37 cellular contexts compared by ENCODE assay signal in genomic region chr1:160001440-160001839, GRCh38. TPM values are rescaled to one million over a fixed set of nuclear protein-coding genes. Genes with fewer than 3 reads are reported as not detected.
"Had no signal": no experiment of that assay in that cellular context is flagged by ENCODE, and none has a peak within 500 bp of the region (broad histone marks: within the 10 kb centered on the region; RNA-seq: fewer than 3 reads in every experiment).

No MANE protein-coding gene starts in this region.

- H3K27me3 ChIP-seq: brain microvascular endothelial cell, colonic mucosa, esophagus squamous epithelium had no signal

- H3K27ac Mint-ChIP-seq: activated B cell treated with CpG ODN at 0.5 μM for 24 hours; activated naive CD4-positive, alpha-beta T cell treated with anti-CD3 and anti-CD28 coated beads, Interleukin-2, amount 10 ng/mL, durations not matched to agents 7 days and 5 days; activated naive CD8-positive, alpha-beta T cell; activated T-cell treated with anti-CD3 and anti-CD28 coated beads, Interleukin-2, amount 50 U/mL, for 24 hours; activated T-cell treated with anti-CD3 and anti-CD28 coated beads, Interleukin-2, amount 50 U/mL, for 72 hours; T-helper 17 cell; T-helper 2 cell treated with Interferon-gamma antibody and Interleukin-4, amounts not matched to agents 5 μg/mL and 100 μg/mL, for 36 hours had no signal

- H3K9me3 ChIP-seq: colonic mucosa, esophagus squamous epithelium, gastroesophageal sphincter, heart right ventricle had no signal

- H3K9me3 Mint-ChIP-seq: activated B cell treated with CpG ODN at 0.5 μM for 24 hours; activated naive CD4-positive, alpha-beta T cell treated with anti-CD3 and anti-CD28 coated beads, Interleukin-2, amount 10 ng/mL, durations not matched to agents 7 days and 5 days; activated T-cell treated with anti-CD3 and anti-CD28 coated beads, Interleukin-2, amount 50 U/mL, for 24 hours; activated T-cell treated with anti-CD3 and anti-CD28 coated beads, Interleukin-2, amount 50 U/mL, for 72 hours; T-helper 2 cell treated with Interferon-gamma antibody and Interleukin-4, amounts not matched to agents 5 μg/mL and 100 μg/mL, for 36 hours had no signal

- H3K4me3 ChIP-seq: colonic mucosa, esophagus squamous epithelium, gastroesophageal sphincter, heart right ventricle had no signal

- H3K27me3 Mint-ChIP-seq: activated naive CD8-positive, alpha-beta T cell had no signal

- H3K4me1 Mint-ChIP-seq: activated B cell treated with CpG ODN at 0.5 μM for 24 hours; activated naive CD4-positive, alpha-beta T cell treated with anti-CD3 and anti-CD28 coated beads, Interleukin-2, amount 10 ng/mL, durations not matched to agents 7 days and 5 days; T-helper 17 cell had no signal

- DNase-seq: activated B cell treated with CpG ODN at 0.5 μM for 24 hours; activated CD4-positive, alpha-beta T cell treated with anti-CD3 and anti-CD28 coated beads for 48 hours; activated CD4-positive, alpha-beta T cell treated with anti-CD3 and anti-CD28 coated beads, Interleukin-2, amount 50 U/mL, for 1 hour; activated CD4-positive, alpha-beta T cell treated with anti-CD3 and anti-CD28 coated beads, Interleukin-2, amount 50 U/mL, for 48 hours; activated CD8-positive, alpha-beta memory T cell treated with anti-CD3 and anti-CD28 coated beads, Interleukin-2, amount 50 U/mL, for 48 hours; activated gamma-delta T cell; activated naive CD4-positive, alpha-beta T cell; activated naive CD4-positive, alpha-beta T cell treated with anti-CD3 and anti-CD28 coated beads, Interleukin-2, amount 10 ng/mL, durations not matched to agents 7 days and 5 days; activated T-cell treated with anti-CD3 and anti-CD28 coated beads for 4 hours; activated T-cell treated with anti-CD3 and anti-CD28 coated beads, Interleukin-2, amount 50 U/mL, for 24 hours; activated T-cell treated with anti-CD3 and anti-CD28 coated beads, Interleukin-2, amount 50 U/mL, for 72 hours; amniotic stem cell; anterior cingulate cortex; brain microvascular endothelial cell; caudate nucleus; cerebellar nuclear complex; colonic mucosa; effector CD8-positive, alpha-beta T cell; esophagus squamous epithelium; foreskin melanocyte; heart right ventricle; T-helper 1 cell; T-helper 17 cell; T1000; WERI-Rb-1 had no signal

- FAIRE-seq: astrocyte, endometrium, endothelial cell of umbilical vein had no signal

- H3K36me3 Mint-ChIP-seq: activated naive CD4-positive, alpha-beta T cell treated with anti-CD3 and anti-CD28 coated beads, Interleukin-2, amount 10 ng/mL, durations not matched to agents 7 days and 5 days; activated naive CD8-positive, alpha-beta T cell had no signal

- H3K27ac ChIP-seq: brain microvascular endothelial cell, colonic mucosa, epithelial cell of prostate, esophagus squamous epithelium, gastroesophageal sphincter, heart right ventricle, WERI-Rb-1 had no signal

- H3K4me1 ChIP-seq: colonic mucosa, gastroesophageal sphincter had no signal

- H3K36me3 ChIP-seq: brain microvascular endothelial cell, colonic mucosa, esophagus squamous epithelium, gastroesophageal sphincter, heart right ventricle, WERI-Rb-1 had no signal

- H3K4me3 Mint-ChIP-seq: activated B cell treated with CpG ODN at 0.5 μM for 24 hours; activated naive CD4-positive, alpha-beta T cell treated with anti-CD3 and anti-CD28 coated beads, Interleukin-2, amount 10 ng/mL, durations not matched to agents 7 days and 5 days; activated naive CD8-positive, alpha-beta T cell; activated T-cell treated with anti-CD3 and anti-CD28 coated beads, Interleukin-2, amount 50 U/mL, for 24 hours; activated T-cell treated with anti-CD3 and anti-CD28 coated beads, Interleukin-2, amount 50 U/mL, for 72 hours; T-helper 17 cell; T-helper 2 cell treated with Interferon-gamma antibody and Interleukin-4, amounts not matched to agents 5 μg/mL and 100 μg/mL, for 36 hours had no signal

- ATAC-seq: activated CD4-positive, CD25-positive, alpha-beta regulatory T cell treated with anti-CD3 and anti-CD28 coated beads, Interleukin-2, amount 50 U/mL, for 24 hours; activated T-cell treated with anti-CD3 and anti-CD28 coated beads, Interleukin-2, amount 50 U/mL, for 72 hours; gastroesophageal sphincter; heart right ventricle; T-helper 17 cell had no signal

RNA-seq across cellular contexts. Expression of gene SLAMF9, which starts 47.4 kb away (rescaled TPM):
- total RNA-seq: activated B cell treated with CpG ODN at 0.5 μM for 24 hours; activated T-cell treated with anti-CD3 and anti-CD28 coated beads, Interleukin-2, amount 50 U/mL, for 72 hours; colonic mucosa; dermis microvascular lymphatic vessel endothelial cell; endothelial cell of umbilical vein; fibroblast of lung; fibroblast of villous mesenchyme; gastroesophageal sphincter; glomerular endothelial cell; heart right ventricle; T-helper 17 cell had no signal
- polyA plus RNA-seq: endothelial cell of umbilical vein, fibroblast of lung had no signal

RNA-seq across cellular contexts. Expression of gene IGSF9, which starts 56.0 kb away (rescaled TPM):
- total RNA-seq: activated B cell treated with CpG ODN at 0.5 μM for 24 hours, dermis microvascular lymphatic vessel endothelial cell, fibroblast of villous mesenchyme had no signal
- polyA plus RNA-seq: fibroblast of lung had no signal
